In the genomic region with DNA sequence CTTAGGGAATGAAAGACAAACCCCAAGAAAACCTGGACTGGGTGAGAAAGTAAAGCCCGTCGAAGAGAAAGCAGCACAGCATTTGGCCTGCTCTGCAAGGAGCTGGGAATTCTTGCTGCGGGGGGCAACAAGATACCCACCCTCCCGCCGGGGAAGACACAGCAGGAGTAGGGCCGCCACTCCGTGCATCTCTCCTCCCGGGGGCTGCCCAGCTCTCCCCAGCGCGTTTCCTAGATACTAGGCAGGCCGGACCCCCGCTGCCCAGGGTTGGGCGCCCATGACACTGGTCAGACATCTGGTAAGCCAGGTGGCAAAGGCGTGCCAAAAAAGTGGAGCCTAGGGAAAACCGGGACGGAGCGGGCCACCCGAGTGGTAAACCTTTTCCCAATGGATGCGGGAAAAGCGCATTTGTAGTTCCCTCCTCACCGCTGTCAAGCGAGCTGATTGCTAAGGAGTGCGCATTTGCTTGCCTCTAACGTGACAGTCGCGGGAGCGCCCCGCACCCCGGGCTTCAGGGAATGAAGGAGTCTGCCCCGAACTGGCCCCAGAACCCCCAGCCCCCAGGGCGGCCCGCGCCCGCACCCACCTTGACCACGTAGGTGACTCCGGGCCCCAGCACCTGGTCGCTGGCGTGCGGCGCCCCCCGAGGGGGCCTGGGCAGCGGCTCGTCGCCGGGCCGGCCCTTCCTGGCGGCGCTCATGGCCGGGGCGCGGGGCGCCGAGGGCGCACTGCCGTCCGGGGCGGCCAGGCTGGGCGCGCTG, we compare ENCODE assay signal across 12 cellular contexts. TPM values are rescaled to one million over a fixed set of nuclear protein-coding genes. Genes with fewer than 3 reads are reported as not detected.
DNase-seq lines count a peak whose midpoint lies in the region; ATAC-seq, FAIRE-seq and TF ChIP-seq lines count a peak whose summit lies in the region.
"Had no signal": no experiment of that assay in that cellular context is flagged by ENCODE, and none has a peak within 500 bp of the region (broad histone marks: within the 10 kb centered on the region; RNA-seq: fewer than 3 reads in every experiment).

No MANE protein-coding gene starts in this region.

- H3K4me3 ChIP-seq in cardiac muscle cell (peak overlapping the region; percentile 31), H1 (ENCODE audit: extremely low read depth in 1 of 4, insufficient read depth in 2 of 4, low read depth in 3 of 4, low read length in 4 of 4) (peak overlapping the region; percentile 28 to 71 (median 58)), mesodermal cell (ENCODE audit: extremely low read depth, insufficient read depth, low read length, poor library complexity, severe bottlenecking) (peak overlapping the region; percentile 57), aorta (ENCODE audit: low read length in 2 of 2) (peak overlapping the region; percentile 44 to 54)

- no peaks in the 10 kb centered on the region; the same call in 1 of the 2 replicates for H3K79me1 ChIP-seq in H1 (ENCODE audit: low read depth, low read length)

- H3K14ac ChIP-seq in H1 (ENCODE audit: insufficient read length), result no peak overlapping the region

- H2AFZ ChIP-seq in H1 (ENCODE audit: low read length), result no peak overlapping the region

- no peak overlapping the region for H2AK5ac ChIP-seq in H1 (ENCODE audit: low read depth, low read length)

- H3K18ac ChIP-seq in H1 (ENCODE audit: extremely low read depth, low read length), result 0 out of 2 replicates have a peak overlapping the region, but pooled peaks have one; percentile 13

- no peaks in the 10 kb centered on the region for H3K36me3 ChIP-seq in cardiac muscle cell
- no peaks in the 10 kb centered on the region for H3K36me3 ChIP-seq in H1 (ENCODE audit: control insufficient read depth in 2 of 4, insufficient read depth in 4 of 4, low read length in 3 of 4)
- H3K36me3 ChIP-seq in mesodermal cell (ENCODE audit: control insufficient read depth, insufficient read depth, low read length), result no peaks in the 10 kb centered on the region
- H3K36me3 ChIP-seq in aorta (ENCODE audit: control insufficient read depth in 1 of 2, insufficient read depth in 2 of 2, low read length in 1 of 2), result no peaks in the 10 kb centered on the region
- H3K36me3 ChIP-seq: neutrophil, uterus had no signal

- intact Hi-C loops in Right ventricle myocardium inferior (cut with DNase I), result loop anchor here (10.0 kb wide), 1 partner anchor 127 kb away; no protein-coding TSS in a partner anchor
- intact Hi-C loops in aorta (cut with DNase I), result loop anchor here in 1 of 2 donors (10.0 kb wide), 1 partner anchor 97 kb away; no protein-coding TSS in a partner anchor

- ATAC-seq in Right ventricle myocardium inferior (no peak), aorta (ENCODE audit: low FRiP score) (no peak), HG03432 (IDR thresholded peaks at IDR 0.05; ENCODE audit: unreplicated experiment) (no peak), HG03097 (IDR thresholded peaks at IDR 0.05; ENCODE audit: low FRiP score, unreplicated experiment) (no peak)
- ATAC-seq: CD8-positive, alpha-beta T cell had no signal

- H3K23me2 ChIP-seq in H1 (ENCODE audit: low read depth, low read length), result peaks cover 13% of the 10 kb centered on the region

- no peak overlapping the region for H4K91ac ChIP-seq in H1 (replicated peaks; ENCODE audit: insufficient read length, low read length)

- WGBS in H1 (ENCODE audit: extremely low coverage in 1 of 2, insufficient coverage in 1 of 2, insufficient read length in 1 of 2, insufficient replicate concordance in 2 of 2, low coverage in 1 of 2, low lambda C conversion rate in 2 of 2, missing lambda C conversion rate in 1 of 2), 2 experiments, result 1% methylated on average over 56 of the region's 59 CpGs; no CpG with 5 or more reads in 1 of the 2 experiments
- 1 to 2% methylated on average over 51 to 53 of the region's 59 CpGs for WGBS in mesodermal cell (ENCODE audit: insufficient coverage in 2 of 2), 2 experiments
- 2% methylated on average over 23 to 59 of the region's 59 CpGs for WGBS in aorta, 2 donors

- TF ChIP-seq EP300 in H1 (IDR thresholded peaks at IDR 0.05; ENCODE audit: borderline replicate concordance in 1 of 2, low read depth in 2 of 2, low read length in 2 of 2), result no peak

- TF ChIP-seq POLR2A in H1 (IDR thresholded peaks at IDR 0.05; ENCODE audit: control extremely low read depth in 1 of 2, low read depth in 2 of 2, low read length in 2 of 2), result no peak
- TF ChIP-seq POLR2A in GM12891 (IDR thresholded peaks at IDR 0.05; ENCODE audit: low read depth, low read length), result no peak

- H2BK20ac ChIP-seq in H1 (ENCODE audit: low read length), result no peak overlapping the region

- H4K5ac ChIP-seq in H1 (ENCODE audit: insufficient read length, low read depth, low read length), result no peak overlapping the region

- H2BK120ac ChIP-seq in H1 (replicated peaks; ENCODE audit: low read depth, low read length), result no peak overlapping the region

- no peak overlapping the region for H3K9ac ChIP-seq in H1 (replicated peaks in 1 of 4; ENCODE audit: extremely low read depth in 1 of 4, low read depth in 3 of 4, low read length in 3 of 4)

- peak; percentile 7 to 39 for DNase-seq in cardiac muscle cell (ENCODE audit: low read depth in 1 of 2, low spot score in 1 of 2)
- DNase-seq in Right ventricle myocardium inferior (ENCODE audit: missing footprints), result no peak
- peak in 1 of 2 experiments; percentile 75 for DNase-seq in H1 (ENCODE audit: low read depth in 1 of 2, low spot score in 2 of 2)
- no peak for DNase-seq in aorta
- no peak for DNase-seq in GM12891 (ENCODE audit: insufficient read length, low spot score)
- DNase-seq: uterus had no signal

- peaks cover 0 to 6% of the 10 kb centered on the region in 2 experiments; a peak in 3 of 4 replicates for H3K79me2 ChIP-seq in H1 (ENCODE audit: control insufficient read depth in 1 of 2, insufficient read depth in 2 of 2, low read length in 2 of 2)

- H3K23ac ChIP-seq in H1 (ENCODE audit: insufficient read length), result no peak overlapping the region

- H2BK15ac ChIP-seq in H1 (ENCODE audit: low read length), result no peak overlapping the region

- TF ChIP-seq CTCF in cardiac muscle cell (IDR thresholded peaks at IDR 0.05; ENCODE audit: low read depth, low read length), result no peak
- TF ChIP-seq CTCF in H1 (IDR thresholded peaks at IDR 0.05; ENCODE audit: control extremely low read depth in 1 of 3, insufficient read depth in 1 of 3, low read depth in 1 of 3, low read length in 3 of 3), result no peak

- H2BK12ac ChIP-seq in H1 (ENCODE audit: low read depth, low read length), result no peak overlapping the region

- H3K9me3 ChIP-seq in cardiac muscle cell (ENCODE audit: low read depth) (no peaks in the 10 kb centered on the region), H1 (ENCODE audit: insufficient read depth in 2 of 2, low read depth in 1 of 2, low read length in 1 of 2) (no peaks in the 10 kb centered on the region), mesodermal cell (ENCODE audit: control insufficient read depth, low read length) (no peaks in the 10 kb centered on the region), aorta (ENCODE audit: control insufficient read depth, low read length) (no peaks in the 10 kb centered on the region)
- H3K9me3 ChIP-seq: neutrophil, uterus had no signal

- TF ChIP-seq RAD21 in H1 (IDR thresholded peaks at IDR 0.05 in 1 of 2, conservative IDR thresholded peaks at IDR 0.05 in 1 of 2; ENCODE audit: low read depth in 2 of 2, low read length in 2 of 2), result no peak

- H4K8ac ChIP-seq in H1 (ENCODE audit: extremely low read depth, insufficient read depth, low read length), result no peak overlapping the region

- H3K27ac ChIP-seq in cardiac muscle cell (no peak overlapping the region), H1 (ENCODE audit: low read depth, low read length) (no peak overlapping the region), mesodermal cell (ENCODE audit: low read depth, low read length, severe bottlenecking) (no peak overlapping the region), aorta (ENCODE audit: low read depth in 1 of 2, low read length in 2 of 2) (no peak overlapping the region)
- H3K27ac ChIP-seq: neutrophil had no signal

- no peak overlapping the region for H3K4ac ChIP-seq in H1 (replicated peaks; ENCODE audit: insufficient read length, low read depth, low read length)

- no peak overlapping the region for H2BK5ac ChIP-seq in H1 (ENCODE audit: low read depth, low read length)

- H3K27me3 ChIP-seq in cardiac muscle cell (peaks cover 70% of the 10 kb centered on the region), H1 (replicated peaks in 1 of 4; ENCODE audit: control insufficient read depth in 3 of 4, extremely low read depth in 1 of 4, insufficient read depth in 3 of 4, low read length in 3 of 4) (peaks cover 0 to 36% (median 20%) of the 10 kb centered on the region in 4 experiments; a peak in 5 of 7 replicates), aorta (ENCODE audit: control insufficient read depth in 1 of 2, insufficient read depth in 2 of 2, low read length in 1 of 2) (no peaks in the 10 kb centered on the region)

- H3K4me1 ChIP-seq in cardiac muscle cell (ENCODE audit: low read depth), result peaks cover 9% of the 10 kb centered on the region
- H3K4me1 ChIP-seq in H1 (replicated peaks in 1 of 4; ENCODE audit: control insufficient read depth in 3 of 4, insufficient read depth in 4 of 4, low read length in 3 of 4), result peaks cover 7 to 21% (median 11%) of the 10 kb centered on the region in 4 experiments; a peak in 6 of 7 replicates
- peaks cover 17% of the 10 kb centered on the region for H3K4me1 ChIP-seq in mesodermal cell (ENCODE audit: control insufficient read depth, insufficient read depth, low read length, poor library complexity, severe bottlenecking)
- no peaks in the 10 kb centered on the region for H3K4me1 ChIP-seq in aorta (ENCODE audit: control insufficient read depth in 1 of 2, insufficient read depth in 2 of 2, low read length in 2 of 2)

- peaks cover 0 to 8% of the 10 kb centered on the region in 2 experiments for H4K20me1 ChIP-seq in H1 (replicated peaks in 1 of 2; ENCODE audit: control insufficient read depth in 1 of 2, insufficient read depth in 2 of 2, low read length in 2 of 2)

- FAIRE-seq in H1 (lab: Jason Lieb, UNC) (no peak), GM12891 (lab: Jason Lieb, UNC) (no peak)

- POLR2A ChIA-PET in H1 (lab: Charles Lee; ENCODE audit: partially characterized antibody), result interaction anchor here (1.0 to 1.3 kb wide), 2 partner anchors 134 to 137 kb away, joined by 4 read pairs; no protein-coding TSS in a partner anchor

- peak overlapping the region; percentile 82 to 99 for H3K4me2 ChIP-seq in H1 (ENCODE audit: insufficient read depth in 1 of 2, low read depth in 2 of 2, low read length in 2 of 2)

- CTCF ChIA-PET in H1 (lab: Charles Lee; ENCODE audit: partially characterized antibody), result interaction anchor here (0.7 to 0.9 kb wide), 2 partner anchors 8 to 101 kb away, joined by 4 to 6 read pairs; no protein-coding TSS in a partner anchor

- no peak overlapping the region for H3K56ac ChIP-seq in H1 (replicated peaks; ENCODE audit: insufficient read length, low read depth, low read length)

RNA-seq across cellular contexts. Expression of a gene that starts 1.0 kb away (rescaled TPM):
- total RNA-seq in cardiac muscle cell (0.27 and 0.53 TPM in 2 replicates), Right ventricle myocardium inferior (1.1 TPM), aorta (1 to 10 TPM; 1.1 to 6.9 TPM)
- polyA plus RNA-seq in cardiac muscle cell (0.07 and 0.34 TPM in 2 replicates), H1 (2011; rRNA removed) (1.2 and 1.4 TPM in 2 replicates), aorta (under 1 TPM in 1 of 2 donors, not detected in 1; 0.10 TPM)
- total RNA-seq in H1 (2021; fragmentation: NEBNext Ultra II Directional; extraction: Animal tissue kit (Norgen Biotek cat#: 25700)), result 7.1 and 8.4 TPM in 2 replicates
- 1.6 TPM for polyA plus RNA-seq in H1 (2011; cell fraction: cytosol; rRNA removed)
- 3.4 TPM for polyA plus RNA-seq in H1 (2011; cell fraction: nucleus; rRNA removed)
- polyA plus RNA-seq in H1 (2012, experiment 1 of 2), result 1.6 to 3.0 TPM (median 2.4 TPM) in 4 replicates
- 1.5 TPM for polyA plus RNA-seq in H1 (2012, experiment 2 of 2)
- 4.1 TPM for polyA plus RNA-seq in H1 (2013, experiment 1 of 2)
- polyA plus RNA-seq in H1 (2013, experiment 2 of 2), result 4.5 TPM
- polyA minus RNA-seq in H1 (2011; rRNA and poly(A)+ RNA removed), result 3.2 and 3.8 TPM in 2 replicates
- 2.1 TPM for polyA minus RNA-seq in H1 (2011; cell fraction: cytosol; rRNA and poly(A)+ RNA removed)
- 3.4 TPM for polyA minus RNA-seq in H1 (2011; cell fraction: nucleus; rRNA and poly(A)+ RNA removed)
- 3.8 TPM for polyA plus RNA-seq in mesodermal cell (2013, experiment 1 of 2)
- 2.2 TPM for polyA plus RNA-seq in mesodermal cell (2013, experiment 2 of 2)
- polyA plus RNA-seq in GM12891 (2012; ENCODE audit: low read depth, missing spikeins), result 0.06 TPM
- total RNA-seq: CD8-positive, alpha-beta T cell had no signal
- polyA plus RNA-seq: IgD-negative memory B cell had no signal

Comparison
In these comparisons a context has a peak if more than half of its experiments do, and no peak if none do; other contexts are left out.
1. DNase-seq: peak in cardiac muscle cell (2 of 2); none in Right ventricle myocardium inferior (single experiment), aorta (0 of 2) and GM12891 (single experiment).
2. Peak in every context shown above with its lines, with median percentiles within 50 percentile points of each other: H3K4me3 ChIP-seq.